21 cellular contexts compared by ENCODE assay signal in the genomic region with DNA sequence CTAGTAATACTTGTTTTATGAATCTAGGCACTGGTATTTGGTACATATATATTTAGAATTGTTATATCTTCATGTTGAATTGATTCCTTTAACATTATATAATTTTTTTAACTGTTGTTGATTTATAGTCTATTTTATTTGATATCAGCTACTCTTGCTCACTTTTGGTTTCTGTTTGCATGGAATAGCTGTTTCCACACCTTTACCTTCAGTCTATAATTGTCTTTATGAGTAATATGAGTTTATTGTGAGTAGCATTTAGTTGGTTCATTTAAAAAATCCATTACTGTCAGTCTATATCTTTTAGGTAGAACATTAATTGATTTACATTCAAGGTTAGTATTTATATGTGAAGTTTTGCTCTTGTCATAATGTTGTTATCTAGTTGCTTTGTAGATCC. TPM values are rescaled to one million over a fixed set of nuclear protein-coding genes. Genes with fewer than 3 reads are reported as not detected.
A peak's percentile ranks its signal among the peaks of the same experiment; 100 is the strongest.
DNase-seq lines count a peak whose midpoint lies in the region; ATAC-seq, FAIRE-seq and TF ChIP-seq lines count a peak whose summit lies in the region.
"Had no signal": no experiment of that assay in that cellular context is flagged by ENCODE, and none has a peak within 500 bp of the region (broad histone marks: within the 10 kb centered on the region; RNA-seq: fewer than 3 reads in every experiment).

No MANE protein-coding gene starts in this region.

- H3K36me3 ChIP-seq in astrocyte (ENCODE audit: insufficient read depth, low read length) (peaks cover 36% of the 10 kb centered on the region), Caco-2 (ENCODE audit: control insufficient read depth, insufficient read depth, low read length) (peaks cover 2% of the 10 kb centered on the region)

- H3K27me3 Mint-ChIP-seq in activated CD8-positive, alpha-beta memory T cell treated with anti-CD3 and anti-CD28 coated beads, Interleukin-2, amount 10 ng/mL, durations not matched to agents 7 days and 5 days: no peaks in the 10 kb centered on the region
- H3K27me3 Mint-ChIP-seq in astrocyte (ENCODE audit: low read depth, unreplicated experiment): no peaks in the 10 kb centered on the region
- H3K27me3 Mint-ChIP-seq in nephron progenitor cell (ENCODE audit: low read depth, poor library complexity): no peaks in the 10 kb centered on the region
- no peaks in the 10 kb centered on the region for H3K27me3 Mint-ChIP-seq in Caco-2 (ENCODE audit: insufficient read depth, unreplicated experiment)

- H3K9me3 ChIP-seq in astrocyte (ENCODE audit: insufficient read depth, low read depth, low read length) (no peaks in the 10 kb centered on the region), Caco-2 (no peaks in the 10 kb centered on the region)

- BruUV-seq in Caco-2 (replicated peaks; lab: Mats Ljungman, UMichigan): no TSS peak

- H3K4me1 ChIP-seq in astrocyte (ENCODE audit: insufficient read depth, low read length): no peaks in the 10 kb centered on the region
- H3K4me1 ChIP-seq in Caco-2: no peaks in the 10 kb centered on the region

- H3K27ac ChIP-seq in astrocyte (ENCODE audit: low read depth, low read length): no peak overlapping the region
- H3K27ac ChIP-seq: dorsolateral prefrontal cortex, hepatocyte had no signal

- intact Hi-C loops in Caco-2 (cut with micrococcal nuclease; ENCODE audit: unreplicated experiment): no loop called here

- TF ChIP-seq POLR2A in GM12892 (IDR thresholded peaks at IDR 0.05; ENCODE audit: low read depth, low read length): no peak

- peaks cover 40% of the 10 kb centered on the region for H3K4me1 Mint-ChIP-seq in activated CD8-positive, alpha-beta memory T cell treated with anti-CD3 and anti-CD28 coated beads, Interleukin-2, amount 10 ng/mL, durations not matched to agents 7 days and 5 days
- H3K4me1 Mint-ChIP-seq in astrocyte (ENCODE audit: low read depth, unreplicated experiment) (no peaks in the 10 kb centered on the region), nephron progenitor cell (peaks cover 4% of the 10 kb centered on the region), Caco-2 (ENCODE audit: low read depth, unreplicated experiment) (no peaks in the 10 kb centered on the region)

- peaks cover 13% of the 10 kb centered on the region for H4K20me1 ChIP-seq in astrocyte (ENCODE audit: insufficient read depth, low read length)

- no peak overlapping the region for H3K4me3 ChIP-seq in astrocyte (ENCODE audit: insufficient read depth, low read depth, low read length)
- no peak overlapping the region for H3K4me3 ChIP-seq in Caco-2 (ENCODE audit: low read depth, low read length)
- H3K4me3 ChIP-seq: dorsolateral prefrontal cortex, hepatocyte, K562 had no signal

- no peak overlapping the region for H3K9ac ChIP-seq in astrocyte (ENCODE audit: low read length)

- CTCF ChIA-PET in activated CD8-positive, alpha-beta memory T cell treated with anti-CD3 and anti-CD28 coated beads, Interleukin-2, amount 10 ng/mL, durations not matched to agents 7 days and 5 days (lab: Charles Lee): interaction anchor here (2.0 kb wide), 1 partner anchor 9 kb away, joined by 4 read pairs; no protein-coding TSS in a partner anchor
- CTCF ChIA-PET in Caco-2 (lab: Charles Lee): no interaction called here

- H3K4me3 Mint-ChIP-seq in activated CD8-positive, alpha-beta memory T cell treated with anti-CD3 and anti-CD28 coated beads, Interleukin-2, amount 10 ng/mL, durations not matched to agents 7 days and 5 days: no peak overlapping the region
- H3K4me3 Mint-ChIP-seq in astrocyte (ENCODE audit: unreplicated experiment) (no peak overlapping the region), nephron progenitor cell (no peak overlapping the region), Caco-2 (ENCODE audit: unreplicated experiment) (no peak overlapping the region)
- H3K4me3 Mint-ChIP-seq: H9 had no signal

- peaks cover 80% of the 10 kb centered on the region for H3K36me3 Mint-ChIP-seq in activated CD8-positive, alpha-beta memory T cell treated with anti-CD3 and anti-CD28 coated beads, Interleukin-2, amount 10 ng/mL, durations not matched to agents 7 days and 5 days
- H3K36me3 Mint-ChIP-seq in astrocyte (ENCODE audit: low read depth, unreplicated experiment): peaks cover 21% of the 10 kb centered on the region
- peaks cover 92% of the 10 kb centered on the region for H3K36me3 Mint-ChIP-seq in nephron progenitor cell (ENCODE audit: low read depth)
- H3K36me3 Mint-ChIP-seq in Caco-2 (ENCODE audit: insufficient read depth, unreplicated experiment): peaks cover 67% of the 10 kb centered on the region

- DNase-seq in activated CD8-positive, alpha-beta memory T cell treated with anti-CD3 and anti-CD28 coated beads, Interleukin-2, amount 10 ng/mL, durations not matched to agents 7 days and 5 days: no peak
- no peak for DNase-seq in activated CD8-positive, alpha-beta memory T cell treated with anti-CD3 and anti-CD28 coated beads, Interleukin-2, amount 50 U/mL, for 4 hours
- DNase-seq in GM12892 (ENCODE audit: insufficient read length): no peak
- DNase-seq in astrocyte (ENCODE audit: low read depth): no peak
- DNase-seq in nephron progenitor cell: no peak
- DNase-seq in retina: no peak
- no peak for DNase-seq in Caco-2
- DNase-seq: ACHN; activated CD4-positive, alpha-beta T cell treated with anti-CD3 and anti-CD28 coated beads for 48 hours; DMS79; dorsolateral prefrontal cortex; foreskin fibroblast; H9; MM.1S; NCI-H1436; NCI-H524; nucleus accumbens; stimulated activated CD8-positive, alpha-beta memory T cell treated with anti-CD3 and anti-CD28 coated beads, Interleukin-4, amount 100 ng/mL, for 48 hours had no signal

- POLR2A ChIA-PET in Caco-2 (lab: Charles Lee): no interaction called here

- H3K79me2 ChIP-seq in astrocyte (ENCODE audit: insufficient read depth, low read length): peaks cover 49% of the 10 kb centered on the region

- H3K27me3 ChIP-seq in astrocyte (ENCODE audit: insufficient read depth, low read length): no peaks in the 10 kb centered on the region
- no peaks in the 10 kb centered on the region for H3K27me3 ChIP-seq in Caco-2 (replicated peaks; ENCODE audit: control insufficient read depth, insufficient read depth, low read length)
- H3K27me3 ChIP-seq: dorsolateral prefrontal cortex, hepatocyte had no signal

- H3K4me2 ChIP-seq in astrocyte (ENCODE audit: low read length): no peak overlapping the region
- H3K4me2 ChIP-seq: hepatocyte had no signal

- peak overlapping the region; percentile 31 for H3K27ac Mint-ChIP-seq in activated CD8-positive, alpha-beta memory T cell treated with anti-CD3 and anti-CD28 coated beads, Interleukin-2, amount 10 ng/mL, durations not matched to agents 7 days and 5 days
- H3K27ac Mint-ChIP-seq in astrocyte (ENCODE audit: unreplicated experiment) (no peak overlapping the region), nephron progenitor cell (peak overlapping the region; percentile 45), Caco-2 (ENCODE audit: unreplicated experiment) (no peak overlapping the region)

- H2AFZ ChIP-seq in astrocyte (ENCODE audit: low read depth, low read length): no peak overlapping the region
- H2AFZ ChIP-seq: hepatocyte had no signal

- no peak for TF ChIP-seq CTCF in astrocyte (IDR thresholded peaks at IDR 0.05; ENCODE audit: insufficient read depth, low read depth, low read length)
- TF ChIP-seq CTCF in nephron progenitor cell (IDR thresholded peaks at IDR 0.05): no peak
- no peak for TF ChIP-seq CTCF in Caco-2 (IDR thresholded peaks at IDR 0.05; ENCODE audit: insufficient read depth in 1 of 2, low read depth in 1 of 2, low read length in 1 of 2, severe bottlenecking in 1 of 2, unreplicated experiment in 1 of 2)

- peak; percentile 51 for ATAC-seq in activated CD8-positive, alpha-beta memory T cell treated with anti-CD3 and anti-CD28 coated beads, Interleukin-2, amount 10 ng/mL, durations not matched to agents 7 days and 5 days
- no peak for ATAC-seq in GM21423 (IDR thresholded peaks at IDR 0.05; ENCODE audit: unreplicated experiment)
- ATAC-seq: K562 had no signal

- H3K9me3 Mint-ChIP-seq in activated CD8-positive, alpha-beta memory T cell treated with anti-CD3 and anti-CD28 coated beads, Interleukin-2, amount 10 ng/mL, durations not matched to agents 7 days and 5 days (ENCODE audit: low read depth): no peaks in the 10 kb centered on the region
- H3K9me3 Mint-ChIP-seq in astrocyte (ENCODE audit: unreplicated experiment) (no peaks in the 10 kb centered on the region), nephron progenitor cell (peaks cover 3% of the 10 kb centered on the region), Caco-2 (ENCODE audit: unreplicated experiment) (no peaks in the 10 kb centered on the region)
- H3K9me3 Mint-ChIP-seq: H9 had no signal

- FAIRE-seq in GM12892 (lab: Jason Lieb, UNC): peak; percentile 67
- peak; percentile 20 for FAIRE-seq in astrocyte (lab: Jason Lieb, UNC)
- FAIRE-seq: K562 had no signal

RNA-seq across cellular contexts. Expression of a gene that starts 58.6 kb away (rescaled TPM):
- total RNA-seq in activated CD8-positive, alpha-beta memory T cell treated with anti-CD3 and anti-CD28 coated beads, Interleukin-2, amount 10 ng/mL, durations not matched to agents 7 days and 5 days: 100 to 1,000 TPM; 129 to 174 TPM
- polyA plus RNA-seq in GM12892 (2012; ENCODE audit: missing spikeins): 39.8 TPM
- total RNA-seq in astrocyte (29.6 and 29.7 TPM in 2 replicates), Caco-2 (2022) (56.6 and 57.4 TPM in 2 replicates)

Comparison
In these comparisons a context has a peak if more than half of its experiments do, and no peak if none do; other contexts are left out.
1. H3K27ac Mint-ChIP-seq: peak in activated CD8-positive, alpha-beta memory T cell treated with anti-CD3 and anti-CD28 coated beads, Interleukin-2, amount 10 ng/mL, durations not matched to agents 7 days and 5 days (single experiment) and nephron progenitor cell (single experiment); none in astrocyte (single experiment) and Caco-2 (single experiment).